Comparison of ENCODE assay signal across 18 cellular contexts in the genomic region with DNA sequence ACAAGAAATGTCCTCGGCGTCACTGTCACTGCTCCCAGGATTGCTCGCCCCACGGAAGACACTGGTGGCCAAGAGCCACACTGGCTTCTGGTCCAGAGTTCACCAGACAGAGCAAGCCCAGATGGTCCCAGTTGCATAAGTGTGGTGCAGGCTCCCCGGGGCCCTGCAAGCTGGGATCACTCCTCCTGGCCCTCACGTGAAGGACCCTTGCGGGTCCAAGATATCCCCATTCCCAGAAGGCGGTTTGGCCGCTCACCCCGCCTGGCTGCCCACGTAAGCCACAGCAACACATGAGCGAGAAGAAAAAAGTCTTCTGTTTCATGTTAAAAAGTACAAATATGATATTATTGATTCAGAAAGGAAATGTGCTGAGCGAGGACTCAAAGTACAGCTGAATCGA.
"Had no signal": no experiment of that assay in that cellular context is flagged by ENCODE, and none has a peak within 500 bp of the region (broad histone marks: within the 10 kb centered on the region; RNA-seq: fewer than 3 reads in every experiment).

No MANE protein-coding gene starts in this region.

- H3K9ac ChIP-seq: neural progenitor cell had no signal

- H3K4me2 ChIP-seq: hepatocyte, neural progenitor cell had no signal

- H3K36me3 ChIP-seq: esophagus muscularis mucosa, gastroesophageal sphincter, neural progenitor cell, pancreas, right lobe of liver had no signal

- ATAC-seq: effector memory CD8-positive, alpha-beta T cell; gastroesophageal sphincter; left colon; natural killer cell; pancreas; right lobe of liver had no signal

- H3K27me3 ChIP-seq: esophagus muscularis mucosa, gastroesophageal sphincter, hepatocyte, neural progenitor cell, pancreas, right lobe of liver had no signal

- H2AFZ ChIP-seq: hepatocyte, neural progenitor cell had no signal

- H3K4me3 ChIP-seq: esophagus muscularis mucosa, gastroesophageal sphincter, hepatocyte, neural progenitor cell, pancreas, right lobe of liver, skin epidermis had no signal

- H3K9me3 ChIP-seq: esophagus muscularis mucosa, gastroesophageal sphincter, pancreas, right lobe of liver had no signal

- DNase-seq: effector memory CD8-positive, alpha-beta T cell; foreskin fibroblast; glutamatergic neuron; kidney; left colon; natural killer cell; occipital lobe; pancreas; right lobe of liver; stimulated activated CD4-positive, alpha-beta T cell treated with anti-CD3 and anti-CD28 coated beads, Interleukin-2, amount 100 ng/mL, for 24 hours; stimulated activated naive CD4-positive, alpha-beta T cell treated with Interleukin-2 at 50 U/mL for 16 hours; trophoblast cell had no signal

- H3K27ac ChIP-seq: epithelial cell of prostate, esophagus muscularis mucosa, gastroesophageal sphincter, hepatocyte, neural progenitor cell, pancreas, right lobe of liver had no signal

- H3K4me1 ChIP-seq: pancreas, right lobe of liver had no signal
